Comparison of ENCODE assay signal across 1 cellular context in genomic region chr6:125974214-125974866, GRCh38.
TF ChIP-seq lines count a peak whose summit lies in the region.

No MANE protein-coding gene starts in this region.

TF ChIP-seq in HCT116, 20 proteins besides CTCF, POLR2A, EP300 and RAD21 (continued from another document):
- no peak for TF ChIP-seq REST (IDR thresholded peaks at IDR 0.05; ENCODE audit: low read depth)
- no peak for TF ChIP-seq MAX (IDR thresholded peaks at IDR 0.05)
TF ChIP-seq in HCT116: peak in this region for 0.
